In the genomic region with DNA sequence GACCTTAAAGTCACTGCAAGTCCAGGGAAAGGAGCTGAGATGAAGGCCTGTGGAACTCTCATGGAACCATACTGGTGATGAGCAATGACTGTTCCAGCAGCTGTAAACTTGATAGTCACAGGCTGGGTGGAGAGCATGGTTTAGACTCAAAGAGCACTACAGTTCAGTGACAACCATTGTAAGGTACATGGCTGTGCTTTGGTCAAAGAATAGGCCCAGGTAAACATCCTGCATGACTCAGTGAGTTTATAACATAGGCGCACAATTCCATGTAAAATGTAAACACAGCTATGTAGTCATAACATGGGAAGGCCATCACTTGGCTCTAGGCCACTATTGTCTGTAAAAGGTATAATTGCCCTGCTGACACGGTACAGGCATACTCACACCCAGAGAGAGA, we compare ENCODE assay signal across 30 cellular contexts.
"Had no signal": no experiment of that assay in that cellular context is flagged by ENCODE, and none has a peak within 500 bp of the region (broad histone marks: within the 10 kb centered on the region; RNA-seq: fewer than 3 reads in every experiment).

No MANE protein-coding gene starts in this region.

- DNase-seq: activated CD4-positive, alpha-beta memory T cell treated with anti-CD3 and anti-CD28 coated beads, Interleukin-2, amount 10 ng/mL, durations not matched to agents 7 days and 5 days; activated CD4-positive, alpha-beta T cell treated with anti-CD3 and anti-CD28 coated beads for 1 hour; activated CD4-positive, alpha-beta T cell treated with anti-CD3 and anti-CD28 coated beads for 48 hours; activated CD4-positive, CD25-positive, alpha-beta regulatory T cell; activated CD8-positive, alpha-beta memory T cell treated with anti-CD3 and anti-CD28 coated beads for 24 hours; activated CD8-positive, alpha-beta memory T cell treated with anti-CD3 and anti-CD28 coated beads, Interleukin-2, amount 10 ng/mL, durations not matched to agents 7 days and 5 days; activated CD8-positive, alpha-beta memory T cell treated with anti-CD3 and anti-CD28 coated beads, Interleukin-2, amount 50 U/mL, for 48 hours; activated effector memory CD4-positive, alpha-beta T cell treated with Interleukin-2 at 50 U/mL for 16 hours; activated naive CD4-positive, alpha-beta T cell treated with anti-CD3 and anti-CD28 coated beads, Interleukin-2, amount 10 ng/mL, durations not matched to agents 7 days and 5 days; activated naive CD8-positive, alpha-beta T cell treated with anti-CD3 and anti-CD28 coated beads, Interleukin-2, amount 50 U/mL, for 24 hours; activated T-cell treated with anti-CD3 and anti-CD28 coated beads, Interleukin-2, amount 50 U/mL, for 48 hours; anterior cingulate cortex; central memory CD4-positive, alpha-beta T cell; MM.1S; MV-4-11; NCI-H1092; NCI-H1436 treated with DMSO at 0.1 percent for 48 hours; NCI-H1694 treated with DMSO at 0.1 percent for 48 hours; NCI-H2029; NCI-H446; NCI-H510A treated with DMSO at 0.1 percent for 48 hours; NCI-H526 treated with DMSO at 0.1 percent for 48 hours; NK-92 treated with Interleukin-12 subunit alpha and Interleukin-12 subunit beta, amount 100 ng/mL, for 24 hours; PC-9; SIG-M5; T1000; WERI-Rb-1 had no signal

- H3K36me3 ChIP-seq: WERI-Rb-1 had no signal

- FAIRE-seq: RCC 7860 had no signal

- ATAC-seq: activated CD8-positive, alpha-beta memory T cell treated with anti-CD3 and anti-CD28 coated beads, Interleukin-2, amount 10 ng/mL, durations not matched to agents 7 days and 5 days; activated naive CD8-positive, alpha-beta T cell treated with anti-CD3 and anti-CD28 coated beads, Interleukin-2, amount 50 U/mL, for 24 hours; Right ventricle myocardium inferior had no signal

- H3K4me3 ChIP-seq: PC-9 had no signal

- H3K27ac ChIP-seq: PC-9, RWPE1, WERI-Rb-1 had no signal
